In the genomic region with DNA sequence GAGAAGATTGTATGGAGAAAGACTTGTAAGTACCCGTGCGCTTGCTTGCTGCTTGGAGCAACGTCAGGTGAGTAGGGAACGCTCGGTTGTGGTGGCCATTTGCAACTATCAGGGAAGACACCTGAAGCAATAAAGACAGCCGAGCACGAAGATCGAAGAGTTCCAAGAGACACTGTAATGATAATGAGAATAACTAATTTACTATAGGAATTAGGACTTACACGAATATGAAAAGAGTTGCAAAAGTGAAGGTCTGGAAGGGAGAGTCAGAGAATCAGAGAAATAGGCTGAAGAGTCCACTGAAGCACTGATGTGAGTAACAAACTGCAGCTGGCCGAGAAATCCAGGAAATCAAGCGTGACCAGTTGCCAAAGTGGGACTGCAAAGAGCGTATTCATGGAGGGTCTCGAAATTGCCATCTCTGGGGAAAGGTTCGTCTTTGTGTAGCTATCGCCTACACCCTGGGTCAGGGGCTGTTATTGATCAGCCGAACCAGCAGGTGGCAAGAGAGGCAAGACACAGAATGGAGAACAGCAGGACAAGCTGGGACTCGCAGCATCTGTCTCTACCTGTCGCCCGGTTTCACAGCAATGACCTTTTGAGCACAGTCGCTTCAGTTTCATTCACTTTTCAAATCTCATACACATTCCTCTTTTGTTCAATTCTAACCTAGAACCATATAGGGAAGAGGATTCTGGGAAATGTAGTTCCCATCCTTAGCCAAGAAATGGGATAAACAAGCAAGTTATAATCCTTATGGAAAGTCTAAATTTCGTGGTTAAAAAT, we compare ENCODE assay signal across 8 cellular contexts. TPM values are rescaled to one million over a fixed set of nuclear protein-coding genes. Genes with fewer than 3 reads are reported as not detected.
A peak's percentile ranks its signal among the peaks of the same experiment; 100 is the strongest.
DNase-seq lines count a peak whose midpoint lies in the region; ATAC-seq and TF ChIP-seq lines count a peak whose summit lies in the region.

No MANE protein-coding gene starts in this region.

- peak overlapping the region; percentile 89 for H3K4me3 Mint-ChIP-seq in T-helper 1 cell treated with Interleukin-12 subunit alpha and Interleukin-12 subunit beta and Interleukin-4 antibody, amounts not matched to agents 30 μg/mL and 1 μg/mL, for 36 hours

- H3K27me3 Mint-ChIP-seq in T-helper 1 cell treated with Interleukin-12 subunit alpha and Interleukin-12 subunit beta and Interleukin-4 antibody, amounts not matched to agents 30 μg/mL and 1 μg/mL, for 36 hours (ENCODE audit: low read depth), result no peaks in the 10 kb centered on the region

- ATAC-seq in GM18498 (IDR thresholded peaks at IDR 0.05; ENCODE audit: unreplicated experiment) (peak; percentile 100), HG02852 (IDR thresholded peaks at IDR 0.05; ENCODE audit: unreplicated experiment) (peak; percentile 99)

- H3K4me1 Mint-ChIP-seq in T-helper 1 cell treated with Interleukin-12 subunit alpha and Interleukin-12 subunit beta and Interleukin-4 antibody, amounts not matched to agents 30 μg/mL and 1 μg/mL, for 36 hours (ENCODE audit: low read depth), result peaks cover 18% of the 10 kb centered on the region

- no peaks in the 10 kb centered on the region for H3K9me3 ChIP-seq in ascending aorta

- H3K4me3 ChIP-seq in ascending aorta, result peak overlapping the region; percentile 36 to 65
- H3K4me3 ChIP-seq in retinal pigment epithelial cell (ENCODE audit: low read length), result peak overlapping the region; percentile 65

- H3K36me3 Mint-ChIP-seq in T-helper 1 cell treated with Interleukin-12 subunit alpha and Interleukin-12 subunit beta and Interleukin-4 antibody, amounts not matched to agents 30 μg/mL and 1 μg/mL, for 36 hours (ENCODE audit: low read depth), result no peaks in the 10 kb centered on the region

- intact Hi-C loops in ascending aorta (cut with DNase I), result loop anchor here (1.0 to 10.0 kb wide), 3 partner anchors 36 to 254 kb away; partner anchors contain the start of gene PHF3

- no peaks in the 10 kb centered on the region for H3K9me3 Mint-ChIP-seq in T-helper 1 cell treated with Interleukin-12 subunit alpha and Interleukin-12 subunit beta and Interleukin-4 antibody, amounts not matched to agents 30 μg/mL and 1 μg/mL, for 36 hours

- no peaks in the 10 kb centered on the region for H3K27me3 ChIP-seq in ascending aorta

- no peak overlapping the region for H3K27ac Mint-ChIP-seq in T-helper 1 cell treated with Interleukin-12 subunit alpha and Interleukin-12 subunit beta and Interleukin-4 antibody, amounts not matched to agents 30 μg/mL and 1 μg/mL, for 36 hours

- peak; percentile 33 for DNase-seq in NCI-H1417 treated with DMSO at 0.1 percent for 48 hours (lab: John Stamatoyannopoulos, UW)
- peak; percentile 25 to 75 for DNase-seq in ascending aorta (ENCODE audit: low spot score in 2 of 2)
- peak; percentile 55 for DNase-seq in hepatic stellate cell (ENCODE audit: low spot score)
- no peak for DNase-seq in retinal pigment epithelial cell (ENCODE audit: low read depth)
- DNase-seq in cortex of kidney (lab: John Stamatoyannopoulos, UW), result no peak

- TF ChIP-seq CTCF in ascending aorta (IDR thresholded peaks at IDR 0.05) (peak; percentile 77 to 93 (median 78)), retinal pigment epithelial cell (conservative IDR thresholded peaks at IDR 0.05; ENCODE audit: low read depth, low read length) (peak; percentile 92)

- H3K36me3 ChIP-seq in ascending aorta, result no peaks in the 10 kb centered on the region

- H3K27ac ChIP-seq in ascending aorta, result no peak overlapping the region

- peaks cover 0 to 4% of the 10 kb centered on the region in 2 donors for H3K4me1 ChIP-seq in ascending aorta

RNA-seq across cellular contexts. Expression of gene PTP4A1, which starts 26.2 kb away (rescaled TPM):
- total RNA-seq in ascending aorta, result 33.3 TPM

RNA-seq across cellular contexts. Expression of gene PHF3, which starts 37.2 kb away (rescaled TPM):
- 31.5 TPM for total RNA-seq in ascending aorta

Comparison
In these comparisons a context has a peak if more than half of its experiments do, and no peak if none do; other contexts are left out.
1. DNase-seq: peak in NCI-H1417 treated with DMSO at 0.1 percent for 48 hours (single experiment), ascending aorta (2 of 2) and hepatic stellate cell (single experiment); none in retinal pigment epithelial cell (single experiment) and cortex of kidney (single experiment).